In the genomic region with DNA sequence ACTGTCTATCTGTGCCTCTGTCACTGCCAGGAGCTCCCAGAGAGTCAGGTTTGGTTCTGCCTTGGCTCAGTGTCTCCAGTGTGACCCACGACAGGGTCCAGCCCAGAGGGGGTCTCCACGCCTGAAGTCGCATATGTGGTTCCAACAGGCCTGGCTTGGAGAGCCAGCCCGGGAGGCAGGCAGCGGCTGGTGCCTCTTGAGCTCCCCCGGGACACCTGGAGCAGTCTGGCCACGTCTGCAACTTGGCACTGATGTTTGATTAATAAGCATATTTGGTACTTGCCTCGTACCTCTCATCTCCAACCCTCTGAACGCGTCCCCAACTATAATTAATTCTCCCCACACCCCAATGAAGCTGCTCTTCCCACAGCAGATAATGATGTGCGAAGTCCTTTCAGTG, we compare ENCODE assay signal across 12 cellular contexts. TPM values are rescaled to one million over a fixed set of nuclear protein-coding genes. Genes with fewer than 3 reads are reported as not detected.
"Had no signal": no experiment of that assay in that cellular context is flagged by ENCODE, and none has a peak within 500 bp of the region (broad histone marks: within the 10 kb centered on the region; RNA-seq: fewer than 3 reads in every experiment).

No MANE protein-coding gene starts in this region.

- H3K4me3 Mint-ChIP-seq: activated CD4-positive, alpha-beta memory T cell treated with anti-CD3 and anti-CD28 coated beads for 36 hours; activated CD8-positive, alpha-beta memory T cell treated with anti-CD3 and anti-CD28 coated beads, Interleukin-2, amount 10 ng/mL, durations not matched to agents 7 days and 5 days; activated T-cell treated with anti-CD3 and anti-CD28 coated beads, Interleukin-2, amount 50 U/mL, for 24 hours; memory B cell; naive thymus-derived CD4-positive, alpha-beta T cell; stimulated activated memory B cell treated with anti-CD40 and anti-IgM and Interleukin-4, amounts not matched to agents 10 μg/mL and 1 μg/mL and 100 μg/mL, for 72 hours had no signal

- H3K9me3 Mint-ChIP-seq: activated CD4-positive, alpha-beta memory T cell treated with anti-CD3 and anti-CD28 coated beads for 36 hours; activated T-cell treated with anti-CD3 and anti-CD28 coated beads, Interleukin-2, amount 50 U/mL, for 24 hours; memory B cell; stimulated activated memory B cell treated with anti-CD40 and anti-IgM and Interleukin-4, amounts not matched to agents 10 μg/mL and 1 μg/mL and 100 μg/mL, for 72 hours had no signal

- H3K27ac Mint-ChIP-seq: activated CD4-positive, alpha-beta memory T cell treated with anti-CD3 and anti-CD28 coated beads for 36 hours; activated T-cell treated with anti-CD3 and anti-CD28 coated beads, Interleukin-2, amount 50 U/mL, for 24 hours; memory B cell; naive thymus-derived CD4-positive, alpha-beta T cell; stimulated activated memory B cell treated with anti-CD40 and anti-IgM and Interleukin-4, amounts not matched to agents 10 μg/mL and 1 μg/mL and 100 μg/mL, for 72 hours had no signal

- ATAC-seq: activated CD8-positive, alpha-beta memory T cell treated with anti-CD3 and anti-CD28 coated beads, Interleukin-2, amount 10 ng/mL, durations not matched to agents 7 days and 5 days; left ventricle myocardium superior; mucosa of descending colon; naive thymus-derived CD4-positive, alpha-beta T cell; stimulated activated memory B cell treated with anti-CD40 and anti-IgM and Interleukin-4, amounts not matched to agents 10 μg/mL and 1 μg/mL and 100 μg/mL, for 72 hours had no signal

- H3K4me1 Mint-ChIP-seq: activated CD8-positive, alpha-beta memory T cell treated with anti-CD3 and anti-CD28 coated beads, Interleukin-2, amount 10 ng/mL, durations not matched to agents 7 days and 5 days; memory B cell; naive thymus-derived CD4-positive, alpha-beta T cell; stimulated activated memory B cell treated with anti-CD40 and anti-IgM and Interleukin-4, amounts not matched to agents 10 μg/mL and 1 μg/mL and 100 μg/mL, for 72 hours had no signal

- DNase-seq: activated CD4-positive, alpha-beta memory T cell treated with anti-CD3 and anti-CD28 coated beads for 36 hours; activated CD8-positive, alpha-beta memory T cell treated with anti-CD3 and anti-CD28 coated beads, Interleukin-2, amount 10 ng/mL, durations not matched to agents 7 days and 5 days; activated naive CD4-positive, alpha-beta T cell treated with anti-CD3 and anti-CD28 coated beads, Interleukin-2, amount 50 U/mL, for 16 hours; activated T-cell treated with anti-CD3 and anti-CD28 coated beads, Interleukin-2, amount 50 U/mL, for 24 hours; dermis blood vessel endothelial cell; foreskin melanocyte; left ventricle myocardium superior; mucosa of descending colon; naive thymus-derived CD4-positive, alpha-beta T cell; stimulated activated CD4-positive, alpha-beta T cell treated with anti-CD3 and anti-CD28 coated beads, Interleukin-2, amount 100 ng/mL, for 48 hours had no signal

- H3K36me3 Mint-ChIP-seq: activated CD4-positive, alpha-beta memory T cell treated with anti-CD3 and anti-CD28 coated beads for 36 hours; activated CD8-positive, alpha-beta memory T cell treated with anti-CD3 and anti-CD28 coated beads, Interleukin-2, amount 10 ng/mL, durations not matched to agents 7 days and 5 days; memory B cell; naive thymus-derived CD4-positive, alpha-beta T cell; stimulated activated memory B cell treated with anti-CD40 and anti-IgM and Interleukin-4, amounts not matched to agents 10 μg/mL and 1 μg/mL and 100 μg/mL, for 72 hours had no signal

RNA-seq across cellular contexts. Expression of a gene that starts 31.7 kb away (rescaled TPM):
- polyA plus RNA-seq: naive thymus-derived CD4-positive, alpha-beta T cell had no signal
